ENCODE assay signal across 19 cellular contexts in genomic region chr16:50821586-50821985, GRCh38.
A peak's percentile ranks its signal among the peaks of the same experiment; 100 is the strongest.
DNase-seq lines count a peak whose midpoint lies in the region; ATAC-seq and TF ChIP-seq lines count a peak whose summit lies in the region.
"Had no signal": no experiment of that assay in that cellular context is flagged by ENCODE, and none has a peak within 500 bp of the region (broad histone marks: within the 10 kb centered on the region; RNA-seq: fewer than 3 reads in every experiment).

No MANE protein-coding gene starts in this region.

- H3K4me3 Mint-ChIP-seq in chondrocyte (ENCODE audit: unreplicated experiment) (no peak overlapping the region), type B pancreatic cell (no peak overlapping the region)
- H3K4me3 Mint-ChIP-seq: activated CD8-positive, alpha-beta memory T cell treated with anti-CD3 and anti-CD28 coated beads, Interleukin-2, amount 10 ng/mL, durations not matched to agents 7 days and 5 days; brain had no signal

- H3F3A ChIP-seq in SK-N-SH (replicated peaks; ENCODE audit: insufficient read depth) = no peaks in the 10 kb centered on the region

- 59% methylated on average over 6 of the region's 6 CpGs for WGBS in SK-N-SH (ENCODE audit: low lambda C conversion rate)

- H3K4me2 ChIP-seq in SK-N-SH = no peak overlapping the region

- H3K27ac Mint-ChIP-seq in chondrocyte (ENCODE audit: unreplicated experiment) (no peak overlapping the region), type B pancreatic cell (no peak overlapping the region)
- H3K27ac Mint-ChIP-seq: activated CD8-positive, alpha-beta memory T cell treated with anti-CD3 and anti-CD28 coated beads, Interleukin-2, amount 10 ng/mL, durations not matched to agents 7 days and 5 days; brain had no signal

- POLR2A ChIA-PET in SK-N-SH (lab: Yijun Ruan, JAX) = no interaction called here

- no peaks in the 10 kb centered on the region; the same call in 1 of the 2 replicates for H3K27me3 ChIP-seq in SK-N-SH (ENCODE audit: insufficient read depth)

- TF ChIP-seq CTCF in SK-N-SH (IDR thresholded peaks at IDR 0.05) (peak; percentile 32; the same call in 1 of the 2 replicates), LNCaP clone FGC (IDR thresholded peaks at IDR 0.05; ENCODE audit: control insufficient read depth, extremely low read depth, insufficient read depth) (peak; percentile 38), chondrocyte (IDR thresholded peaks at IDR 0.05) (peak; percentile 40), type B pancreatic cell (conservative IDR thresholded peaks at IDR 0.05) (peak; percentile 21)

- no peaks in the 10 kb centered on the region for H3K36me3 ChIP-seq in SK-N-SH (replicated peaks in 1 of 2; ENCODE audit: control insufficient read depth in 1 of 2, insufficient read depth in 2 of 2, low read length in 1 of 2)
- H3K36me3 ChIP-seq: WERI-Rb-1 had no signal

- H3K4me3 ChIP-seq in SK-N-SH (ENCODE audit: low read depth in 2 of 2, low read length in 1 of 2) (no peak overlapping the region), LNCaP clone FGC (ENCODE audit: low read depth, low read length) (no peak overlapping the region)
- H3K4me3 ChIP-seq: SK-N-MC had no signal

- H2AFZ ChIP-seq in SK-N-SH (ENCODE audit: low read depth) = no peak overlapping the region

- TF ChIP-seq RAD21 in SK-N-SH (IDR thresholded peaks at IDR 0.05; ENCODE audit: low read length) = no peak

- H3K9me3 ChIP-seq in SK-N-SH = no peaks in the 10 kb centered on the region

- H3K4me1 ChIP-seq in SK-N-SH (ENCODE audit: control insufficient read depth in 1 of 2, insufficient read depth in 2 of 2, low read depth in 1 of 2, low read length in 1 of 2) = no peaks in the 10 kb centered on the region

- CTCF ChIA-PET in SK-N-SH (lab: Yijun Ruan, JAX) = interaction anchor here (3.4 kb wide), 1 partner anchor 15 kb away, joined by 11 read pairs; no protein-coding TSS in a partner anchor

- H4K20me1 ChIP-seq in SK-N-SH (ENCODE audit: insufficient read depth) = no peaks in the 10 kb centered on the region

- H3K9me3 Mint-ChIP-seq in chondrocyte (ENCODE audit: low read depth) (no peaks in the 10 kb centered on the region), type B pancreatic cell (no peaks in the 10 kb centered on the region)

- ATAC-seq in SK-N-SH treated with all-trans-retinoic acid at 6 μM for 48 hours = no peak
- no peak for ATAC-seq in GM21526 (IDR thresholded peaks at IDR 0.05; ENCODE audit: low FRiP score, unreplicated experiment)
- no peak for ATAC-seq in GM21515 (IDR thresholded peaks at IDR 0.05; ENCODE audit: unreplicated experiment)
- ATAC-seq: activated CD8-positive, alpha-beta memory T cell treated with anti-CD3 and anti-CD28 coated beads, Interleukin-2, amount 10 ng/mL, durations not matched to agents 7 days and 5 days had no signal

- H3K27me3 Mint-ChIP-seq in chondrocyte (ENCODE audit: low read depth) (peaks cover 14% of the 10 kb centered on the region), type B pancreatic cell (peaks cover 7% of the 10 kb centered on the region)
- H3K27me3 Mint-ChIP-seq: brain had no signal

- H3K4me1 Mint-ChIP-seq in chondrocyte (ENCODE audit: low read depth) (no peaks in the 10 kb centered on the region), type B pancreatic cell (ENCODE audit: unreplicated experiment) (no peaks in the 10 kb centered on the region)
- H3K4me1 Mint-ChIP-seq: activated CD8-positive, alpha-beta memory T cell treated with anti-CD3 and anti-CD28 coated beads, Interleukin-2, amount 10 ng/mL, durations not matched to agents 7 days and 5 days; brain had no signal

- H3K9ac ChIP-seq in SK-N-SH = no peak overlapping the region

- DNase-seq in SK-N-SH (no peak), LNCaP clone FGC (ENCODE audit: low read depth) (no peak), chondrocyte (ENCODE audit: low spot score) (no peak), type B pancreatic cell (ENCODE audit: extremely low spot score, unreplicated experiment) (peak; percentile 42), HuH-7.5 (ENCODE audit: low spot score) (no peak)
- DNase-seq: activated CD8-positive, alpha-beta memory T cell treated with anti-CD3 and anti-CD28 coated beads, Interleukin-2, amount 10 ng/mL, durations not matched to agents 7 days and 5 days; activated naive CD4-positive, alpha-beta T cell treated with Interleukin-2 at 50 U/mL for 16 hours; DND-41; glutamatergic neuron; kidney; NCI-H1092; NCI-H82; stimulated activated CD8-positive, alpha-beta memory T cell treated with anti-CD3 and anti-CD28 coated beads, Interleukin-4, amount 100 ng/mL, for 48 hours; WERI-Rb-1 had no signal

- no peaks in the 10 kb centered on the region for H3K9me2 ChIP-seq in SK-N-SH

- H3K27ac ChIP-seq in SK-N-SH (ENCODE audit: low read depth in 2 of 2, low read length in 1 of 2) = no peak overlapping the region
- H3K27ac ChIP-seq: SK-N-MC, WERI-Rb-1 had no signal

- no peak for TF ChIP-seq EP300 in SK-N-SH (IDR thresholded peaks at IDR 0.05; ENCODE audit: borderline replicate concordance in 1 of 2, low read depth in 1 of 2, low read length in 1 of 2)

- no peaks in the 10 kb centered on the region for H3K79me2 ChIP-seq in SK-N-SH (ENCODE audit: insufficient read depth)

- H3K36me3 Mint-ChIP-seq in chondrocyte (ENCODE audit: low read depth) = no peaks in the 10 kb centered on the region
- H3K36me3 Mint-ChIP-seq in type B pancreatic cell = no peaks in the 10 kb centered on the region
- H3K36me3 Mint-ChIP-seq: activated CD8-positive, alpha-beta memory T cell treated with anti-CD3 and anti-CD28 coated beads, Interleukin-2, amount 10 ng/mL, durations not matched to agents 7 days and 5 days; brain had no signal

TF ChIP-seq in SK-N-SH, 30 proteins besides CTCF, POLR2A, EP300 and RAD21 (continues in another document):
- TF ChIP-seq RXRA (IDR thresholded peaks at IDR 0.05; ENCODE audit: borderline replicate concordance, low read depth) (no peak), GATA2 (CRISPR knock-in tag; IDR thresholded peaks at IDR 0.05) (no peak), TAF1 (IDR thresholded peaks at IDR 0.05; ENCODE audit: borderline replicate concordance, low read depth, low read length) (no peak), FOXM1 (IDR thresholded peaks at IDR 0.05; ENCODE audit: low read depth) (no peak), USF2 (IDR thresholded peaks at IDR 0.05; ENCODE audit: borderline replicate concordance, low read depth, low read length) (no peak), NFIC (IDR thresholded peaks at IDR 0.05; ENCODE audit: borderline replicate concordance) (no peak), NRF1 (IDR thresholded peaks at IDR 0.05; ENCODE audit: low read depth, low read length) (no peak), SMC3 (IDR thresholded peaks at IDR 0.05; ENCODE audit: low read depth, low read length) (no peak), YY1 (IDR thresholded peaks at IDR 0.05; ENCODE audit: low read depth) (no peak), JUND (IDR thresholded peaks at IDR 0.05) (no peak), IRF3 (IDR thresholded peaks at IDR 0.05; ENCODE audit: low read depth, low read length) (no peak)

TF ChIP-seq in SK-N-SH treated with all-trans-retinoic acid at 6 μM for 48 hours, 23 proteins besides CTCF, POLR2A, EP300 and RAD21:
- TF ChIP-seq ARNTL (CRISPR knock-in tag; IDR thresholded peaks at IDR 0.05; ENCODE audit: borderline replicate concordance, low read depth) (no peak), CSRNP3 (CRISPR knock-in tag; IDR thresholded peaks at IDR 0.05) (no peak), ZFP3 (CRISPR knock-in tag; IDR thresholded peaks at IDR 0.05) (no peak), GLIS3 (CRISPR knock-in tag; IDR thresholded peaks at IDR 0.05) (no peak), ZNF70 (CRISPR knock-in tag; IDR thresholded peaks at IDR 0.05) (no peak), ISL1 (CRISPR knock-in tag; IDR thresholded peaks at IDR 0.05) (no peak), ZNF8 (CRISPR knock-in tag; IDR thresholded peaks at IDR 0.05) (no peak), OSR1 (CRISPR knock-in tag; IDR thresholded peaks at IDR 0.05) (no peak)
